1 cellular context compared by ENCODE assay signal in genomic region chr13:43023244-43023931, GRCh38.
TF ChIP-seq lines count a peak whose summit lies in the region.

TSS of gene DNAJC15 (plus strand) at chr13:43023586. CDS start at chr13:43023627, 41 bp downstream.

TF ChIP-seq in HepG2, 621 proteins besides CTCF, POLR2A, EP300 and RAD21 (continued from another document and continues in another):
- peak; percentile 42; the same call in 1 of the 2 replicates for TF ChIP-seq ZBTB4 (CRISPR knock-in tag; IDR thresholded peaks at IDR 0.05; ENCODE audit: borderline replicate concordance)
- TF ChIP-seq REPIN1 (CRISPR knock-in tag; IDR thresholded peaks at IDR 0.05; ENCODE audit: borderline replicate concordance, low read depth), result peak; percentile 47; the same call in 1 of the 2 replicates
- peak; percentile 71 for TF ChIP-seq ATF7-NPFF (CRISPR knock-in tag; IDR thresholded peaks at IDR 0.05; ENCODE audit: low read depth)
- TF ChIP-seq DZIP1 (CRISPR knock-in tag; IDR thresholded peaks at IDR 0.05), result peak; percentile 44; the same call in 1 of the 2 replicates
- peak; percentile 89 for TF ChIP-seq ZNF788 (CRISPR knock-in tag; IDR thresholded peaks at IDR 0.05; ENCODE audit: borderline replicate concordance)
- no peak for TF ChIP-seq SNAPC4 (CRISPR knock-in tag; IDR thresholded peaks at IDR 0.05)
- TF ChIP-seq ZNF652 (CRISPR knock-in tag; IDR thresholded peaks at IDR 0.05; ENCODE audit: borderline replicate concordance, low read depth), result no peak
- no peak for TF ChIP-seq NFE2 (CRISPR knock-in tag; IDR thresholded peaks at IDR 0.05)
- no peak for TF ChIP-seq ZNF589 (CRISPR knock-in tag; conservative IDR thresholded peaks at IDR 0.05)
- peak; percentile 83; the same call in 1 of the 2 replicates for TF ChIP-seq TIGD3 (CRISPR knock-in tag; IDR thresholded peaks at IDR 0.05; ENCODE audit: borderline replicate concordance)
- peak; percentile 76 for TF ChIP-seq SRSF1 (optimal IDR thresholded peaks at IDR 0.05; ENCODE audit: low read depth, low read length)
- TF ChIP-seq KAT2B (IDR thresholded peaks at IDR 0.05; ENCODE audit: borderline replicate concordance, low read depth, low read length), result no peak
- TF ChIP-seq E2F2 (CRISPR knock-in tag; IDR thresholded peaks at IDR 0.05; ENCODE audit: borderline replicate concordance), result no peak; the same call in 1 of the 2 replicates
- no peak for TF ChIP-seq PHF21A (CRISPR knock-in tag; IDR thresholded peaks at IDR 0.05)
- peak; percentile 42; the same call in 1 of the 2 replicates for TF ChIP-seq ZBED4 (CRISPR knock-in tag; IDR thresholded peaks at IDR 0.05; ENCODE audit: borderline replicate concordance)
- no peak for TF ChIP-seq POLR2AphosphoS2 (IDR thresholded peaks at IDR 0.05; ENCODE audit: low read depth, low read length)
- TF ChIP-seq MAFF (IDR thresholded peaks at IDR 0.05; ENCODE audit: low read depth, low read length), result no peak
- peak; percentile 10; the same call in 1 of the 2 replicates for TF ChIP-seq ZNF629 (CRISPR knock-in tag; conservative IDR thresholded peaks at IDR 0.05)
- TF ChIP-seq ZNF142 (CRISPR knock-in tag; IDR thresholded peaks at IDR 0.05), result no peak
- no peak for TF ChIP-seq ZNF251 (CRISPR knock-in tag; IDR thresholded peaks at IDR 0.05)
- peak; percentile 58; the same call in 1 of the 2 replicates for TF ChIP-seq ZNF83 (CRISPR knock-in tag; IDR thresholded peaks at IDR 0.05; ENCODE audit: borderline replicate concordance)
- TF ChIP-seq ZNF740 (CRISPR knock-in tag; IDR thresholded peaks at IDR 0.05), result peak; percentile 64; the same call in 1 of the 2 replicates
- TF ChIP-seq MATR3 (CRISPR knock-in tag; IDR thresholded peaks at IDR 0.05), result no peak
- TF ChIP-seq ZBTB20 (CRISPR knock-in tag; IDR thresholded peaks at IDR 0.05; ENCODE audit: borderline replicate concordance, low read depth), result 0 out of 2 replicates have a peak, but pooled peaks have one; percentile 45
- TF ChIP-seq WIZ (CRISPR knock-in tag; IDR thresholded peaks at IDR 0.05), result peak; percentile 60; the same call in 1 of the 2 replicates
- TF ChIP-seq ZNF768 (CRISPR knock-in tag; IDR thresholded peaks at IDR 0.05), result peak; percentile 74; the same call in 1 of the 2 replicates
